In genomic region chr17:36289965-36290612, GRCh38 we compare ENCODE assay signal across 9 cellular contexts. TPM values are rescaled to one million over a fixed set of nuclear protein-coding genes. Genes with fewer than 3 reads are reported as not detected.
"Had no signal": no experiment of that assay in that cellular context is flagged by ENCODE, and none has a peak within 500 bp of the region (broad histone marks: within the 10 kb centered on the region; RNA-seq: fewer than 3 reads in every experiment).

No MANE protein-coding gene starts in this region.

RNA-seq across cellular contexts. Expression of gene TBC1D3I, which starts 25.7 kb away (rescaled TPM):
- total RNA-seq: subcutaneous adipose tissue, urinary bladder had no signal
- polyA plus RNA-seq: urinary bladder had no signal

RNA-seq across cellular contexts. Expression of gene TBC1D3G, which starts 33.6 kb away (rescaled TPM):
- total RNA-seq: stomach, thoracic aorta, tibial nerve, upper lobe of right lung, ureter, urinary bladder, uterus, vagina had no signal
- polyA plus RNA-seq: urinary bladder had no signal
